ENCODE assay signal across 8 cellular contexts in the genomic region with DNA sequence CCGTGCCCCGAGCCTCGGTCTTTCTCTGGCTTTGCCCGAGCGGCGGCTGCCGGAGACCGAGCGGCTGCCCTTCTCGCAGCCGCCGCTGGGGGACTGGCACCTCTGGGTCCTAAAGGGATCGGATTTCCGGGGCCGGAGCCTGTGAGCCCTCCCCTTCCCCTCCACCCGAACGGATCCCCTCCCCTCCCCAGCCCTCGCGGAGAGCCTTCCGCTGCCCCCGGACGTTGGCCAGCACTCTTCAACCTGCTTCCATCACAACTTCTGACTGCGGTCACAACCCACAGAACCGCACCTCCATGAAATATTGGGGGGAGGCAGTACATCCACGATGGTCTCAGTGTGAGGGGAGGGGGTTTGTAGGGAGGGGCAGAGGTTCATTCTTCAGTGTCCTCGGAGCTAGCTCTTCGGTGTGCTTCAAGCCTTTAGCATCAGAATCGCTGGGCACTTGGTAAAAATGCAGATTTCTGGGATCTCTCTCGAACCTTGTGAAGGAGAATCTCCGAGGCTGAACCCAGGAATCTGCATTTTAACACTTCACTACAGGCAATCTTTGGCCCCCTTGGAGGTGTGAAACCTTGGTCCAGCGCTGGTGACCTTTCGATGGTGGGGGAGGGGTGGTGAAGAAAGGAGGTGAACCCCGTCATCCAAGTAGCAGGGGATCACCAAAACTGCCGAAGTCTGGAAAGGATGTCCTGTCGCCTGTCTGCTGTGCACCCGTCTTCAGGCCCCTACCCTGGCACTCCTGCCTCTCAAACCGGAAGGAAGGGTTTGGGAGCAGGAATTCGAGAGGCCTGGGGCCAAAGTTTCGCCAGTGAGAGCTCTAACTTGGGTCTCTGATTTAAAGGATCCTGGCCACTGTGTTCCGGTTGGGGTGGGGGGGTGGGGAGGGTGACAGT. TPM values are rescaled to one million over a fixed set of nuclear protein-coding genes. Genes with fewer than 3 reads are reported as not detected.
DNase-seq lines count a peak whose midpoint lies in the region; ATAC-seq and FAIRE-seq lines count a peak whose summit lies in the region.

No MANE protein-coding gene starts in this region.

- DNase-seq in DMS 273 treated with DMSO at 0.1 percent for 48 hours (lab: John Stamatoyannopoulos, UW) (peak; percentile 54), LoVo (ENCODE audit: low spot score) (peak; percentile 93), SJCRH30 (peak; percentile 88 to 92), frontal cortex (ENCODE audit: low spot score in 2 of 2) (peak; percentile 96 to 98), neuronal stem cell (ENCODE audit: low spot score) (peak; percentile 90), stromal cell of bone marrow (ENCODE audit: low read depth) (peak; percentile 86)
- DNase-seq in activated naive CD4-positive, alpha-beta T cell treated with Interleukin-2 at 50 U/mL for 16 hours: peak; percentile 88

- H2BK5ac ChIP-seq in neuronal stem cell (ENCODE audit: low read length): peak overlapping the region; percentile 57

- no peaks in the 10 kb centered on the region for H3K27me3 ChIP-seq in SJCRH30
- no peaks in the 10 kb centered on the region for H3K27me3 ChIP-seq in neuronal stem cell (ENCODE audit: control insufficient read depth in 3 of 3, insufficient read depth in 3 of 3, low read depth in 1 of 3, low read length in 3 of 3)

- no peaks in the 10 kb centered on the region for H3K36me3 ChIP-seq in SJCRH30
- H3K36me3 ChIP-seq in neuronal stem cell (replicated peaks in 1 of 2; ENCODE audit: control insufficient read depth in 2 of 2, insufficient read depth in 2 of 2, low read length in 2 of 2): peaks cover 0 to 6% of the 10 kb centered on the region in 2 donors

- peak overlapping the region; percentile 15 for H2AK5ac ChIP-seq in neuronal stem cell (ENCODE audit: low read depth, low read length)

- peaks cover 17% of the 10 kb centered on the region for H3K79me1 ChIP-seq in neuronal stem cell (ENCODE audit: low read depth, low read length)

- H2BK120ac ChIP-seq in neuronal stem cell (ENCODE audit: low read depth, low read length): no peak overlapping the region

- H3K4me3 ChIP-seq in SJCRH30 (peak overlapping the region; percentile 91), neuronal stem cell (ENCODE audit: low read length in 2 of 2) (peak overlapping the region; percentile 73 to 92)

- H3K23ac ChIP-seq in neuronal stem cell (ENCODE audit: low read depth, low read length, poor library complexity): no peak overlapping the region

- H3K18ac ChIP-seq in neuronal stem cell (ENCODE audit: low read length): peak overlapping the region; percentile 21

- no peak overlapping the region for H4K91ac ChIP-seq in neuronal stem cell (ENCODE audit: low read depth, low read length, poor library complexity)

- H3K4ac ChIP-seq in neuronal stem cell (ENCODE audit: low read length): no peak overlapping the region

- peak overlapping the region; percentile 56 for H3K27ac ChIP-seq in SJCRH30
- H3K27ac ChIP-seq in neuronal stem cell (replicated peaks; ENCODE audit: low read length): peak overlapping the region; percentile 80

- no CpG with 5 or more reads among the region's 40 CpGs for WGBS in neuronal stem cell (ENCODE audit: extremely low coverage in 2 of 2, insufficient read length in 2 of 2, insufficient replicate concordance in 1 of 2), 2 donors

- H3K4me2 ChIP-seq in neuronal stem cell (ENCODE audit: insufficient read depth, low read length, poor library complexity, severe bottlenecking): peak overlapping the region; percentile 87

- FAIRE-seq in frontal cortex (lab: Jason Lieb, UNC): no peak

- ATAC-seq in GM21576 (IDR thresholded peaks at IDR 0.05; ENCODE audit: unreplicated experiment): peak; percentile 36

- no peak overlapping the region for H4K8ac ChIP-seq in neuronal stem cell (ENCODE audit: low read depth, low read length)

- H3K9ac ChIP-seq in neuronal stem cell (ENCODE audit: low read depth, low read length, poor library complexity): peak overlapping the region; percentile 60

- H3K9me3 ChIP-seq in SJCRH30 (replicated peaks) (no peaks in the 10 kb centered on the region), neuronal stem cell (replicated peaks in 1 of 2; ENCODE audit: control insufficient read depth in 2 of 2, insufficient read depth in 1 of 2, low read depth in 1 of 2, low read length in 2 of 2) (no peaks in the 10 kb centered on the region)

- peaks cover 12% of the 10 kb centered on the region for H3K4me1 ChIP-seq in SJCRH30
- H3K4me1 ChIP-seq in neuronal stem cell (ENCODE audit: control insufficient read depth in 2 of 2, insufficient read depth in 1 of 2, low read depth in 1 of 2, low read length in 2 of 2): peaks cover 20 to 26% of the 10 kb centered on the region in 2 donors

- no peak overlapping the region for H3K14ac ChIP-seq in neuronal stem cell (ENCODE audit: low read length)

- H2BK12ac ChIP-seq in neuronal stem cell (ENCODE audit: low read length): no peak overlapping the region

- H2AFZ ChIP-seq in neuronal stem cell (ENCODE audit: low read length): peak overlapping the region; percentile 79

- H2BK15ac ChIP-seq in neuronal stem cell (ENCODE audit: low read length): peak overlapping the region; percentile 41

RNA-seq across cellular contexts. Expression of gene PPP1R9B, which starts 0.8 kb away (rescaled TPM):
- 32.1 TPM in 2 replicates for total RNA-seq in SJCRH30 (2014; rRNA removed; shearing (Covaris generic))
- 68.9 TPM for total RNA-seq in frontal cortex
- 19.8 TPM for polyA plus RNA-seq in neuronal stem cell (2013, experiment 1 of 2)
- polyA plus RNA-seq in neuronal stem cell (2013, experiment 2 of 2): 19.4 TPM

RNA-seq across cellular contexts. Expression of gene SGCA, which starts 14.5 kb away (rescaled TPM):
- total RNA-seq in SJCRH30 (2014; rRNA removed; shearing (Covaris generic)): 43.2 and 43.4 TPM in 2 replicates
- total RNA-seq in frontal cortex: not detected
- 0.57 TPM for polyA plus RNA-seq in neuronal stem cell (2013, experiment 1 of 2)
- polyA plus RNA-seq in neuronal stem cell (2013, experiment 2 of 2): 0.35 TPM

RNA-seq across cellular contexts. Expression of gene SAMD14, which starts 21.3 kb away (rescaled TPM):
- 2.4 and 3.1 TPM in 2 replicates for total RNA-seq in SJCRH30 (2014; rRNA removed; shearing (Covaris generic))
- total RNA-seq in frontal cortex: 21.2 TPM
- polyA plus RNA-seq in neuronal stem cell (2013, experiment 1 of 2): 31.6 TPM
- polyA plus RNA-seq in neuronal stem cell (2013, experiment 2 of 2): 33.4 TPM

RNA-seq across cellular contexts. Expression of gene COL1A1, which starts 50.1 kb away (rescaled TPM):
- 4.2 and 4.4 TPM in 2 replicates for total RNA-seq in SJCRH30 (2014; rRNA removed; shearing (Covaris generic))
- total RNA-seq in frontal cortex: 26.1 TPM
- polyA plus RNA-seq in neuronal stem cell (2013, experiment 1 of 2): 17.9 TPM
- polyA plus RNA-seq in neuronal stem cell (2013, experiment 2 of 2): 18.4 TPM

RNA-seq across cellular contexts. Expression of gene PDK2, which starts 56.1 kb away (rescaled TPM):
- 10.7 and 12.5 TPM in 2 replicates for total RNA-seq in SJCRH30 (2014; rRNA removed; shearing (Covaris generic))
- 11.8 TPM for total RNA-seq in frontal cortex
- 40.5 TPM for polyA plus RNA-seq in neuronal stem cell (2013, experiment 1 of 2)
- polyA plus RNA-seq in neuronal stem cell (2013, experiment 2 of 2): 39.2 TPM

Comparison
In these comparisons a context has a peak if more than half of its experiments do, and no peak if none do; other contexts are left out.
1. Peak in every context shown above with its lines: DNase-seq, ATAC-seq, H3K4me3 ChIP-seq and H3K27ac ChIP-seq.
2. RNA of gene SGCA, which starts 14.5 kb away (total RNA-seq): 43.2 to 43.4 TPM in SJCRH30; not detected in frontal cortex (single experiment); every median in the first group is over 10 times any median in the second.